In the genomic region with DNA sequence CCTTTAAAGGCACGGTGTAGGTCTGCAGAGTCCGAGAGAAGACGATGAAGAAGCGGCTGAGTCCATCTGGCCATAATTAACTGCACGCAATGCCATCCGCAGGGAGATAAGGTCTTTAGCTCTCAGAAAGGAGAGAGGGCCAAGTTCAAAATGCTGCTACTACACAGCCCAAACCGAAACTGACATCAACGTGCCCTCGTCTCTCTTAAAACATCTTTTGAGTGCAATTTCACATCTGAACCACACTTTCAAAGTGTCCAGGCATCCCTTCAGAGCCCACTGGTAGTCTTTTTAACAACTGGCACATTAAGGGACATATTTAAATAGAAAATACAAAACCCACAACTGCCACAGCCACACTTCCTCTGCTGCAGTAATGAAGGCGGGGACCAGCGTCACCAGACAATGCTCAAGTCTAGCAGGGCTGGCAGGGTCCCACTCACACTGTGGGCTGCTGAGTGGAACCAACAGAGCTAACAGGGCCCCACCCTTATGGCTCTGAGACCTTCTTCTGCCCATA, we compare ENCODE assay signal across 8 cellular contexts. TPM values are rescaled to one million over a fixed set of nuclear protein-coding genes. Genes with fewer than 3 reads are reported as not detected.
DNase-seq lines count a peak whose midpoint lies in the region; ATAC-seq, FAIRE-seq and TF ChIP-seq lines count a peak whose summit lies in the region.

No MANE protein-coding gene starts in this region.

- peak; percentile 84 for ATAC-seq in DND-41 (ENCODE audit: insufficient read depth, low read depth)
- peak; percentile 75 for ATAC-seq in GM21737 (IDR thresholded peaks at IDR 0.05; ENCODE audit: unreplicated experiment)
- peak; percentile 80 to 82 for ATAC-seq in activated naive CD4-positive, alpha-beta T cell treated with anti-CD3 and anti-CD28 coated beads, Interleukin-2, amount 50 U/mL, for 72 hours
- ATAC-seq in naive thymus-derived CD4-positive, alpha-beta T cell: peak; percentile 92

- H3K4me2 ChIP-seq in DND-41 (ENCODE audit: insufficient read depth, low read length) (peak overlapping the region; percentile 52), OCI-LY1 (ENCODE audit: low read length) (peak overlapping the region; percentile 75)

- TF ChIP-seq CTCF in DND-41 (IDR thresholded peaks at IDR 0.05; ENCODE audit: borderline replicate concordance, extremely low read depth, low read length, poor library complexity, severe bottlenecking): no peak
- TF ChIP-seq CTCF in OCI-LY1 (IDR thresholded peaks at IDR 0.05; ENCODE audit: low read length): no peak

- in situ Hi-C loops in HAP-1 (cut with MboI; ENCODE audit: low sequenced_read_pairs): no loop called here

- intact Hi-C loops in naive thymus-derived CD4-positive, alpha-beta T cell (cut with micrococcal nuclease): loop anchor here (1.0 to 10.0 kb wide), 12 partner anchors 8 to 589 kb away; partner anchors contain the start of genes IMMT (in 2 of the 2), KDM3A (in 2 of the 2), POLR1A (in 2 of the 2) and MRPL35 (in 1 of the 2)

- 36% methylated on average over 11 of the region's 11 CpGs for WGBS in urinary bladder

- H3K9ac ChIP-seq in DND-41 (ENCODE audit: low read depth, low read length) (peak overlapping the region; percentile 56), OCI-LY1 (ENCODE audit: low read length) (peak overlapping the region; percentile 60)

- H3K4me3 Mint-ChIP-seq in naive thymus-derived CD4-positive, alpha-beta T cell: peak overlapping the region; percentile 80 to 94 (median 86)

- DNase-seq in DND-41: peak; percentile 72
- DNase-seq in activated naive CD4-positive, alpha-beta T cell treated with anti-CD3 and anti-CD28 coated beads, Interleukin-2, amount 50 U/mL, for 72 hours (ENCODE audit: low spot score in 2 of 2): peak; percentile 45 to 65
- peak; percentile 35 to 77 (median 63) for DNase-seq in naive thymus-derived CD4-positive, alpha-beta T cell
- DNase-seq in HAP-1 (ENCODE audit: low spot score in 2 of 2): no peak
- no peak for DNase-seq in RCC 7860 (ENCODE audit: low spot score)

- no peaks in the 10 kb centered on the region for H3K79me2 ChIP-seq in DND-41 (ENCODE audit: insufficient read depth, low read length)
- H3K79me2 ChIP-seq in OCI-LY1 (ENCODE audit: insufficient read depth, low read length): no peaks in the 10 kb centered on the region

- H4K20me1 ChIP-seq in DND-41 (ENCODE audit: insufficient read depth, low read length) (no peaks in the 10 kb centered on the region), OCI-LY1 (ENCODE audit: insufficient read depth, low read length) (no peaks in the 10 kb centered on the region)

- H3K4me3 ChIP-seq in DND-41 (ENCODE audit: low read depth in 1 of 2, low read length in 2 of 2) (peak overlapping the region in 1 of 2 experiments; percentile 38; a peak in 1 of 4 replicates), OCI-LY1 (ENCODE audit: low read depth, low read length, poor library complexity, severe bottlenecking) (peak overlapping the region; percentile 47), urinary bladder (ENCODE audit: low read depth, low read length) (no peak overlapping the region), HAP-1 (no peak overlapping the region)
- peak overlapping the region; percentile 36 for H3K4me3 ChIP-seq in naive thymus-derived CD4-positive, alpha-beta T cell (ENCODE audit: low read length)

- no peaks in the 10 kb centered on the region for H3K27me3 ChIP-seq in DND-41 (ENCODE audit: insufficient read depth, low read length, poor library complexity)
- no peaks in the 10 kb centered on the region for H3K27me3 ChIP-seq in OCI-LY1 (ENCODE audit: insufficient read depth, low read length)
- no peaks in the 10 kb centered on the region for H3K27me3 ChIP-seq in naive thymus-derived CD4-positive, alpha-beta T cell (ENCODE audit: control insufficient read depth in 2 of 2, insufficient read depth in 2 of 2, low read length in 2 of 2)
- H3K27me3 ChIP-seq in HAP-1 (ENCODE audit: low read depth): no peaks in the 10 kb centered on the region

- peaks cover 18 to 22% of the 10 kb centered on the region in 2 donors for H3K36me3 Mint-ChIP-seq in activated naive CD4-positive, alpha-beta T cell treated with anti-CD3 and anti-CD28 coated beads, Interleukin-2, amount 50 U/mL, for 72 hours
- H3K36me3 Mint-ChIP-seq in naive thymus-derived CD4-positive, alpha-beta T cell: peaks cover 6 to 73% (median 32%) of the 10 kb centered on the region in 5 donors

- peaks cover 10 to 12% of the 10 kb centered on the region in 2 donors for H3K9me3 Mint-ChIP-seq in activated naive CD4-positive, alpha-beta T cell treated with anti-CD3 and anti-CD28 coated beads, Interleukin-2, amount 50 U/mL, for 72 hours
- H3K9me3 Mint-ChIP-seq in naive thymus-derived CD4-positive, alpha-beta T cell: peaks cover 0 to 13% (median 0%) of the 10 kb centered on the region in 11 donors

- no peaks in the 10 kb centered on the region for H3K9me2 ChIP-seq in OCI-LY1 (ENCODE audit: low read depth, low read length)

- H3K4me1 ChIP-seq in DND-41 (ENCODE audit: insufficient read depth, low read length) (peaks cover 32% of the 10 kb centered on the region), OCI-LY1 (ENCODE audit: insufficient read depth, low read length, severe bottlenecking) (peaks cover 30% of the 10 kb centered on the region), urinary bladder (ENCODE audit: insufficient read depth) (peaks cover 2% of the 10 kb centered on the region), HAP-1 (peaks cover 5% of the 10 kb centered on the region)
- H3K4me1 ChIP-seq in naive thymus-derived CD4-positive, alpha-beta T cell (ENCODE audit: control insufficient read depth in 2 of 2, insufficient read depth in 2 of 2, low read length in 2 of 2): peaks cover 54% of the 10 kb centered on the region in 2 donors

- H3K9me3 ChIP-seq in DND-41 (ENCODE audit: insufficient read depth, low read length, severe bottlenecking) (no peaks in the 10 kb centered on the region), OCI-LY1 (ENCODE audit: low read length) (peaks cover 6% of the 10 kb centered on the region; the same call in 1 of the 2 replicates), HAP-1 (no peaks in the 10 kb centered on the region)
- no peaks in the 10 kb centered on the region for H3K9me3 ChIP-seq in naive thymus-derived CD4-positive, alpha-beta T cell (ENCODE audit: control insufficient read depth in 2 of 3, low read length in 3 of 3)

- H3K27ac ChIP-seq in DND-41 (ENCODE audit: low read length) (peak overlapping the region; percentile 96), OCI-LY1 (ENCODE audit: low read depth, low read length, poor library complexity, severe bottlenecking) (peak overlapping the region; percentile 83), urinary bladder (ENCODE audit: low read depth) (peak overlapping the region; percentile 81)
- peak overlapping the region; percentile 91 for H3K27ac ChIP-seq in naive thymus-derived CD4-positive, alpha-beta T cell (ENCODE audit: low read depth, low read length)

- H3K4me1 Mint-ChIP-seq in naive thymus-derived CD4-positive, alpha-beta T cell: peaks cover 48 to 84% (median 68%) of the 10 kb centered on the region in 7 donors

- no peak for FAIRE-seq in RCC 7860 (lab: Jason Lieb, UNC)

- H3K27me3 Mint-ChIP-seq in naive thymus-derived CD4-positive, alpha-beta T cell: no peaks in the 10 kb centered on the region

- H2AFZ ChIP-seq in DND-41 (ENCODE audit: low read depth, low read length) (peak overlapping the region; percentile 72), OCI-LY1 (ENCODE audit: low read length) (peak overlapping the region; percentile 44; the same call in 1 of the 2 replicates)

- H3F3A ChIP-seq in OCI-LY1 (ENCODE audit: insufficient read depth, low read length): no peaks in the 10 kb centered on the region; the same call in 1 of the 2 replicates

- CTCF ChIA-PET in naive thymus-derived CD4-positive, alpha-beta T cell (lab: Charles Lee): interaction anchor here (0.7 to 3.3 kb wide), 5 partner anchors 13 to 220 kb away, joined by 3 to 29 read pairs (median 4); partner anchors contain the start of gene ST3GAL5

- peak overlapping the region; percentile 95 to 97 for H3K27ac Mint-ChIP-seq in activated naive CD4-positive, alpha-beta T cell treated with anti-CD3 and anti-CD28 coated beads, Interleukin-2, amount 50 U/mL, for 72 hours
- H3K27ac Mint-ChIP-seq in naive thymus-derived CD4-positive, alpha-beta T cell: peak overlapping the region; percentile 98 to 100 (median 100)

- POLR2A ChIA-PET in naive thymus-derived CD4-positive, alpha-beta T cell (lab: Charles Lee): interaction anchor here (0.6 to 7.0 kb wide), 13 partner anchors 9 to 592 kb away, joined by 3 to 92 read pairs (median 7); partner anchors contain the start of genes KDM3A, POLR1A, PTCD3 and ST3GAL5

- H3K36me3 ChIP-seq in DND-41 (ENCODE audit: insufficient read depth, low read length) (peaks cover 32% of the 10 kb centered on the region), OCI-LY1 (ENCODE audit: insufficient read depth, low read length) (peaks cover 16% of the 10 kb centered on the region), urinary bladder (ENCODE audit: insufficient read depth) (no peaks in the 10 kb centered on the region), HAP-1 (replicated peaks) (no peaks in the 10 kb centered on the region; the same call in 1 of the 2 replicates)
- peaks cover 0 to 4% (median 0%) of the 10 kb centered on the region in 3 experiments for H3K36me3 ChIP-seq in naive thymus-derived CD4-positive, alpha-beta T cell (ENCODE audit: control insufficient read depth in 2 of 3, insufficient read depth in 3 of 3, low read length in 3 of 3)

RNA-seq across cellular contexts. Expression of gene ST3GAL5, which starts 35.8 kb away (rescaled TPM):
- total RNA-seq in activated naive CD4-positive, alpha-beta T cell treated with anti-CD3 and anti-CD28 coated beads, Interleukin-2, amount 50 U/mL, for 72 hours: 1 to 10 TPM; 8.9 TPM
- total RNA-seq in naive thymus-derived CD4-positive, alpha-beta T cell: 10 to 100 TPM; 37.9 to 53.6 (median 43.0) TPM
- polyA plus RNA-seq in naive thymus-derived CD4-positive, alpha-beta T cell: 10 to 100 TPM; 15.0 to 16.8 TPM
- total RNA-seq in urinary bladder: 59.4 TPM
- polyA plus RNA-seq in urinary bladder: 31.1 TPM

Comparison
In these comparisons a context has a peak if more than half of its experiments do, and no peak if none do; other contexts are left out.
1. DNase-seq: peak in DND-41 (single experiment), activated naive CD4-positive, alpha-beta T cell treated with anti-CD3 and anti-CD28 coated beads, Interleukin-2, amount 50 U/mL, for 72 hours (2 of 2) and naive thymus-derived CD4-positive, alpha-beta T cell (9 of 9); none in HAP-1 (0 of 2) and RCC 7860 (single experiment).
2. H3K4me3 ChIP-seq: peak in OCI-LY1 (single experiment) and naive thymus-derived CD4-positive, alpha-beta T cell (single experiment); none in urinary bladder (single experiment) and HAP-1 (single experiment).
3. Peak in every context shown above with its lines, with median percentiles within 50 percentile points of each other: ATAC-seq and H3K27ac ChIP-seq.